8 cellular contexts compared by ENCODE assay signal in the genomic region with DNA sequence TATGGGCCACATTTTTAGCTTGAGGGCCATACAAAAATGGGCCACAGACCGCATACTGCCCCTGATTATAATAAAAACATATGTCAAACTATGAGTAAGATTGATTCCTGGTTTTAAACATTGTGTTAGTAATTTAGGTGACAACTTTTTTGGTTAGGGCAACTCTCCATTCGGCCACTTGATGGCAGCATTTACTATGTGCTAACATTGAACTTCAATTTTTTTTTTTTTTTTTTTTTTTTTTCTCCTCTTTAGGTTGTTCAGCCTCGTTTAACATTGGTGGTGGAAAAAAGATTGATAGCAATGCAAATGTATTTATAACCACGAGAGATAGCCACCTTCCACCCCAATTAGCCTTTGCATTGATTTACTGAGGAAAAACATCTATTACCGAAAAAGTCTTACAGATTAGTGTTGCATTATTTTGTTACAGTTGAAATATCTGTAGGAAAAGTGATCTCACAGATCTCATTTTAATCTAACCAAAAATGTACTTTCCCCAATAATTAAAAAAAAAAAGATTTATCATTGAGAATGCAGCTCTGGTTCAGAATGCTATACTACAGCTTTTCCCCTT.
DNase-seq lines count a peak whose midpoint lies in the region; ATAC-seq and TF ChIP-seq lines count a peak whose summit lies in the region.

No MANE protein-coding gene starts in this region.

- peak; percentile 84 for TF ChIP-seq RAD21 in HCT116 (IDR thresholded peaks at IDR 0.05; ENCODE audit: low read depth)

- H3K36me3 ChIP-seq in HCT116 (ENCODE audit: control insufficient read depth in 1 of 2, insufficient read depth in 2 of 2, low read length in 2 of 2) (no peaks in the 10 kb centered on the region), fibroblast of lung (ENCODE audit: control insufficient read depth, insufficient read depth, low read length) (no peaks in the 10 kb centered on the region), neutrophil (no peaks in the 10 kb centered on the region), aorta (ENCODE audit: control insufficient read depth in 1 of 2, insufficient read depth in 2 of 2, low read length in 1 of 2) (no peaks in the 10 kb centered on the region)

- no peaks in the 10 kb centered on the region for H3K27me3 ChIP-seq in HCT116 (ENCODE audit: insufficient read depth, low read length)
- H3K27me3 ChIP-seq in fibroblast of lung (ENCODE audit: control insufficient read depth, insufficient read depth, low read length) = no peaks in the 10 kb centered on the region
- no peaks in the 10 kb centered on the region for H3K27me3 ChIP-seq in neutrophil
- no peaks in the 10 kb centered on the region for H3K27me3 ChIP-seq in aorta (ENCODE audit: control insufficient read depth in 1 of 2, insufficient read depth in 2 of 2, low read length in 1 of 2)

- H3K9ac ChIP-seq in HCT116 (ENCODE audit: low read length) (no peak overlapping the region), fibroblast of lung (ENCODE audit: insufficient read depth, low read length) (no peak overlapping the region)

- no peaks in the 10 kb centered on the region for H3K79me2 ChIP-seq in HCT116 (ENCODE audit: insufficient read depth, low read length)
- H3K79me2 ChIP-seq in fibroblast of lung (ENCODE audit: control insufficient read depth, insufficient read depth, low read length) = no peaks in the 10 kb centered on the region

- no peaks in the 10 kb centered on the region for H3K9me3 Mint-ChIP-seq in activated CD4-positive, alpha-beta memory T cell treated with anti-CD3 and anti-CD28 coated beads, Interleukin-2, amount 10 ng/mL, durations not matched to agents 7 days and 5 days

- H3K27ac ChIP-seq in HCT116 (ENCODE audit: low read depth, low read length) (no peak overlapping the region), fibroblast of lung (ENCODE audit: insufficient read depth, low read length) (no peak overlapping the region), neutrophil (no peak overlapping the region), aorta (ENCODE audit: low read depth in 1 of 2, low read length in 2 of 2) (no peak overlapping the region)

- no peaks in the 10 kb centered on the region for H3K27me3 Mint-ChIP-seq in activated CD4-positive, alpha-beta memory T cell treated with anti-CD3 and anti-CD28 coated beads, Interleukin-2, amount 10 ng/mL, durations not matched to agents 7 days and 5 days

- POLR2A ChIA-PET in HCT116 (lab: Charles Lee) = no interaction called here
- POLR2A ChIA-PET in activated CD4-positive, alpha-beta memory T cell treated with anti-CD3 and anti-CD28 coated beads, Interleukin-2, amount 10 ng/mL, durations not matched to agents 7 days and 5 days (lab: Charles Lee) = no interaction called here

- no peaks in the 10 kb centered on the region for H3K9me2 ChIP-seq in HCT116 (ENCODE audit: insufficient read depth)

- H4K20me1 ChIP-seq in HCT116 (ENCODE audit: insufficient read depth) = no peaks in the 10 kb centered on the region; the same call in 1 of the 2 replicates
- H4K20me1 ChIP-seq in fibroblast of lung (ENCODE audit: control insufficient read depth, extremely low read depth, insufficient read depth, low read length) = no peaks in the 10 kb centered on the region

- no peaks in the 10 kb centered on the region for H3K4me1 Mint-ChIP-seq in activated CD4-positive, alpha-beta memory T cell treated with anti-CD3 and anti-CD28 coated beads, Interleukin-2, amount 10 ng/mL, durations not matched to agents 7 days and 5 days

- 14 to 15% methylated on average over 5 of the region's 5 CpGs for WGBS in aorta, 2 donors

- RAD21 ChIA-PET in HCT116 (lab: Charles Lee; ENCODE audit: low non-redundant PET in 1 of 2, low total read pairs in 2 of 2, uncharacterized antibody in 2 of 2, unreplicated experiment in 2 of 2) = interaction anchor here (0.7 kb wide), 2 partner anchors 701 to 1991 kb away, joined by 3 read pairs; no protein-coding TSS in a partner anchor

- 0 out of 2 replicates have a peak, but pooled peaks have one; percentile 14 for ATAC-seq in HCT116
- peak; percentile 65 for ATAC-seq in aorta (ENCODE audit: low FRiP score)
- no peak for ATAC-seq in GM21576 (IDR thresholded peaks at IDR 0.05; ENCODE audit: unreplicated experiment)

- H3K4me3 ChIP-seq in HCT116 (replicated peaks in 1 of 2; ENCODE audit: low read depth in 1 of 2, low read length in 2 of 2) (no peak overlapping the region), fibroblast of lung (replicated peaks in 1 of 4; ENCODE audit: control extremely low read depth in 1 of 4, insufficient read depth in 1 of 4, low read depth in 3 of 4, low read length in 4 of 4) (no peak overlapping the region), neutrophil (ENCODE audit: low read depth in 1 of 2, low read length in 1 of 2) (no peak overlapping the region), aorta (ENCODE audit: low read length in 2 of 2) (no peak overlapping the region)

- no peak overlapping the region for H3K4me3 Mint-ChIP-seq in activated CD4-positive, alpha-beta memory T cell treated with anti-CD3 and anti-CD28 coated beads, Interleukin-2, amount 10 ng/mL, durations not matched to agents 7 days and 5 days

- intact Hi-C loops in HCT116 (cut with micrococcal nuclease) (no loop called here), aorta (cut with DNase I) (no loop called here)

- no peak overlapping the region for H3K27ac Mint-ChIP-seq in activated CD4-positive, alpha-beta memory T cell treated with anti-CD3 and anti-CD28 coated beads, Interleukin-2, amount 10 ng/mL, durations not matched to agents 7 days and 5 days

- CTCF ChIA-PET in HCT116 (lab: Charles Lee) = interaction anchor here (1.3 kb wide), 1 partner anchor 246 kb away, joined by 4 read pairs; no protein-coding TSS in a partner anchor
- CTCF ChIA-PET in activated CD4-positive, alpha-beta memory T cell treated with anti-CD3 and anti-CD28 coated beads, Interleukin-2, amount 10 ng/mL, durations not matched to agents 7 days and 5 days (lab: Charles Lee) = interaction anchor here (0.7 to 1.3 kb wide), 4 partner anchors 9 to 447 kb away, joined by 3 to 4 read pairs (median 4); no protein-coding TSS in a partner anchor

- DNase-seq in DMS 273 treated with DMSO at 0.1 percent for 48 hours (lab: John Stamatoyannopoulos, UW) = peak; percentile 9
- DNase-seq in HCT116 (ENCODE audit: low read depth, low spot score) = peak; percentile 34
- DNase-seq in NCI-H2196 treated with DMSO at 0.1 percent for 48 hours (lab: John Stamatoyannopoulos, UW; ENCODE audit: unreplicated experiment) = peak; percentile 15
- peak; percentile 43 for DNase-seq in activated CD4-positive, alpha-beta memory T cell treated with anti-CD3 and anti-CD28 coated beads, Interleukin-2, amount 10 ng/mL, durations not matched to agents 7 days and 5 days
- DNase-seq in fibroblast of lung (ENCODE audit: low read depth in 2 of 2) = peak; percentile 19 to 66
- DNase-seq in aorta = no peak

- TF ChIP-seq CTCF in HCT116 (IDR thresholded peaks at IDR 0.05 in 2 of 3, conservative IDR thresholded peaks at IDR 0.05 in 1 of 3; ENCODE audit: borderline replicate concordance in 1 of 3, insufficient read depth in 1 of 3, low read depth in 2 of 3, low read length in 2 of 3) = peak; percentile 41 to 90 (median 67); a peak in 5 of 6 replicates
- peak; percentile 82 to 88 for TF ChIP-seq CTCF in fibroblast of lung (conservative IDR thresholded peaks at IDR 0.05 in 1 of 2, IDR thresholded peaks at IDR 0.05 in 1 of 2; ENCODE audit: low read depth in 1 of 2, low read length in 2 of 2)
- TF ChIP-seq CTCF in neutrophil (IDR thresholded peaks at IDR 0.05) = peak; percentile 32

- TF ChIP-seq POLR2A in HCT116 (IDR thresholded peaks at IDR 0.05; ENCODE audit: borderline replicate concordance, extremely low read depth, insufficient read depth, insufficient read length) = no peak

- H3K4me1 ChIP-seq in HCT116 (ENCODE audit: control insufficient read depth in 1 of 2, insufficient read depth in 2 of 2, low read length in 2 of 2) = no peaks in the 10 kb centered on the region
- H3K4me1 ChIP-seq in fibroblast of lung (ENCODE audit: control insufficient read depth, extremely low read depth, insufficient read depth, low read length) = peaks cover 2% of the 10 kb centered on the region
- H3K4me1 ChIP-seq in neutrophil (ENCODE audit: control insufficient read depth in 1 of 2, insufficient read depth in 1 of 2, low read depth in 1 of 2, low read length in 1 of 2) = no peaks in the 10 kb centered on the region
- no peaks in the 10 kb centered on the region for H3K4me1 ChIP-seq in aorta (ENCODE audit: control insufficient read depth in 1 of 2, insufficient read depth in 2 of 2, low read length in 2 of 2)

- no peaks in the 10 kb centered on the region for H3K9me3 ChIP-seq in HCT116 (ENCODE audit: control insufficient read depth in 1 of 2, insufficient read depth in 1 of 2, low read depth in 1 of 2, low read length in 2 of 2)
- no peaks in the 10 kb centered on the region for H3K9me3 ChIP-seq in fibroblast of lung (ENCODE audit: control insufficient read depth, insufficient read depth, low read depth, low read length)
- no peaks in the 10 kb centered on the region for H3K9me3 ChIP-seq in neutrophil
- no peaks in the 10 kb centered on the region for H3K9me3 ChIP-seq in aorta (ENCODE audit: control insufficient read depth, low read length)

- H2AFZ ChIP-seq in HCT116 (ENCODE audit: low read depth, low read length, poor library complexity, severe bottlenecking) (peak overlapping the region; percentile 60), fibroblast of lung (ENCODE audit: low read length) (no peak overlapping the region)

- no peaks in the 10 kb centered on the region for H3K36me3 Mint-ChIP-seq in activated CD4-positive, alpha-beta memory T cell treated with anti-CD3 and anti-CD28 coated beads, Interleukin-2, amount 10 ng/mL, durations not matched to agents 7 days and 5 days (ENCODE audit: low read depth)

- H3K4me2 ChIP-seq in HCT116 (ENCODE audit: low read length) (no peak overlapping the region), fibroblast of lung (ENCODE audit: extremely low read depth, insufficient read depth, low read length) (no peak overlapping the region)

- BruUV-seq in HCT116 (replicated peaks; lab: Mats Ljungman, UMichigan) = no TSS peak

TF ChIP-seq in HCT116, 20 proteins besides CTCF, POLR2A, EP300 and RAD21 (continues in another document):
- TF ChIP-seq FOSL1 (IDR thresholded peaks at IDR 0.05; ENCODE audit: low read depth) (no peak), EZH2 (IDR thresholded peaks at IDR 0.05) (no peak), JUND (IDR thresholded peaks at IDR 0.05) (no peak), POLR2AphosphoS5 (IDR thresholded peaks at IDR 0.05; ENCODE audit: low read depth, low read length) (no peak)
- TF ChIP-seq, protein P1, sequence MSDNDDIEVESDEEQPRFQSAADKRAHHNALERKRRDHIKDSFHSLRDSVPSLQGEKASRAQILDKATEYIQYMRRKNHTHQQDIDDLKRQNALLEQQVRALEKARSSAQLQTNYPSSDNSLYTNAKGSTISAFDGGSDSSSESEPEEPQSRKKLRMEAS (IDR thresholded peaks at IDR 0.05) = no peak

Comparison
In these comparisons a context has a peak if more than half of its experiments do, and no peak if none do; other contexts are left out.
1. DNase-seq: peak in DMS 273 treated with DMSO at 0.1 percent for 48 hours (single experiment), HCT116 (single experiment), NCI-H2196 treated with DMSO at 0.1 percent for 48 hours (single experiment), activated CD4-positive, alpha-beta memory T cell treated with anti-CD3 and anti-CD28 coated beads, Interleukin-2, amount 10 ng/mL, durations not matched to agents 7 days and 5 days (single experiment) and fibroblast of lung (2 of 2); none in aorta (0 of 2).
2. CTCF ChIP-seq: peak in every context shown above with its lines; median percentile 85 in fibroblast of lung; 67 in HCT116; 32 in neutrophil.